1 cellular context compared by ENCODE assay signal in the genomic region with DNA sequence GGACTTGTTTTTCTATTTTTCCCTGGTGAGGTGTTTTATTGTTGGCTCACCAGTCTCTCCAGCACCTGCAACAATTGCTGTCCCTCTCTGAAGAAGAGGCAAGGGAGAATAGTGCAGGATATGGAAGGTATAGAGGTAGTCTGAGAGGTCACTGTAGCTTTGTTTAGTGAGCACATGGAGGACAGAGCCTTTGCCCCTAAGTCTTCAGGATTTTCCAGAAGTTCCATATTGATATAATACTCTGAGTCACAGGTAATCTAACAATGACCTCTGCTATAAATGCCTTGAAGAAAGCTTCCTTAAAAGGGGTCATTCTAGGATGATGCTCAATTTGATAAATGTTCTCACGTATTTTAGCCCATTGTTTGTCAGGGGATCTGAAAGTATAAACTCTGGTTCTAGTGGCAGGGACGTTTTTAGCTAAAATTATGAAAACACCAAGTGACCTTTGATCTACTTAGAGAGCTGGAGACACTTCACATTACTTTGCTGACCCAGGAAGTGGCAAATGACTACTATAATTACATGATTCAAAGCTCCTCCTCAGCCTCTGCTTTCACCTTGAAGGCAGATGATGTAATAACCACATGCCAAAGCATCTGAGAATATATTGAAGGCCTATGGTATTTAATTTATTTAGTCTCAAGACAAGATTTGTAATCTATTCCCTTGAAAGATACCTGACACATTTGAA.
TF ChIP-seq lines count a peak whose summit lies in the region.

No MANE protein-coding gene starts in this region.

TF ChIP-seq in GM12878, 131 proteins besides CTCF, POLR2A, EP300 and RAD21:
- TF ChIP-seq NRF1 (conservative IDR thresholded peaks at IDR 0.05; ENCODE audit: low read depth, low read length) = no peak
- TF ChIP-seq SREBF1 (IDR thresholded peaks at IDR 0.05; ENCODE audit: low read length) = no peak
- TF ChIP-seq, protein P1, sequence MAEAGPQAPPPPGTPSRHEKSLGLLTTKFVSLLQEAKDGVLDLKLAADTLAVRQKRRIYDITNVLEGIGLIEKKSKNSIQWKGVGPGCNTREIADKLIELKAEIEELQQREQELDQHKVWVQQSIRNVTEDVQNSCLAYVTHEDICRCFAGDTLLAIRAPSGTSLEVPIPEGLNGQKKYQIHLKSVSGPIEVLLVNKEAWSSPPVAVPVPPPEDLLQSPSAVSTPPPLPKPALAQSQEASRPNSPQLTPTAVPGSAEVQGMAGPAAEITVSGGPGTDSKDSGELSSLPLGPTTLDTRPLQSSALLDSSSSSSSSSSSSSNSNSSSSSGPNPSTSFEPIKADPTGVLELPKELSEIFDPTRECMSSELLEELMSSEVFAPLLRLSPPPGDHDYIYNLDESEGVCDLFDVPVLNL (IDR thresholded peaks at IDR 0.05; ENCODE audit: low read depth, low read length) = no peak
- TF ChIP-seq ATF7 (IDR thresholded peaks at IDR 0.05; ENCODE audit: low read depth) = peak; percentile 88
- peak; percentile 90 for TF ChIP-seq NR2F1 (conservative IDR thresholded peaks at IDR 0.05)
- TF ChIP-seq, protein P2, sequence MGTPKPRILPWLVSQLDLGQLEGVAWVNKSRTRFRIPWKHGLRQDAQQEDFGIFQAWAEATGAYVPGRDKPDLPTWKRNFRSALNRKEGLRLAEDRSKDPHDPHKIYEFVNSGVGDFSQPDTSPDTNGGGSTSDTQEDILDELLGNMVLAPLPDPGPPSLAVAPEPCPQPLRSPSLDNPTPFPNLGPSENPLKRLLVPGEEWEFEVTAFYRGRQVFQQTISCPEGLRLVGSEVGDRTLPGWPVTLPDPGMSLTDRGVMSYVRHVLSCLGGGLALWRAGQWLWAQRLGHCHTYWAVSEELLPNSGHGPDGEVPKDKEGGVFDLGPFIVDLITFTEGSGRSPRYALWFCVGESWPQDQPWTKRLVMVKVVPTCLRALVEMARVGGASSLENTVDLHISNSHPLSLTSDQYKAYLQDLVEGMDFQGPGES (IDR thresholded peaks at IDR 0.05) = no peak
- no peak for TF ChIP-seq TBL1XR1 (IDR thresholded peaks at IDR 0.05; ENCODE audit: low read depth, low read length)
- 0 out of 2 replicates have a peak, but pooled peaks have one; percentile 44 for TF ChIP-seq DPF2 (IDR thresholded peaks at IDR 0.05)
- peak; percentile 51; the same call in 1 of the 2 replicates for TF ChIP-seq NR2C1 (IDR thresholded peaks at IDR 0.05)
- TF ChIP-seq RFX5 (IDR thresholded peaks at IDR 0.05; ENCODE audit: low read depth, low read length) = no peak
- peak; percentile 68 for TF ChIP-seq MTA2 (IDR thresholded peaks at IDR 0.05; ENCODE audit: low read depth)
